ENCODE assay signal across 26 cellular contexts in the genomic region with DNA sequence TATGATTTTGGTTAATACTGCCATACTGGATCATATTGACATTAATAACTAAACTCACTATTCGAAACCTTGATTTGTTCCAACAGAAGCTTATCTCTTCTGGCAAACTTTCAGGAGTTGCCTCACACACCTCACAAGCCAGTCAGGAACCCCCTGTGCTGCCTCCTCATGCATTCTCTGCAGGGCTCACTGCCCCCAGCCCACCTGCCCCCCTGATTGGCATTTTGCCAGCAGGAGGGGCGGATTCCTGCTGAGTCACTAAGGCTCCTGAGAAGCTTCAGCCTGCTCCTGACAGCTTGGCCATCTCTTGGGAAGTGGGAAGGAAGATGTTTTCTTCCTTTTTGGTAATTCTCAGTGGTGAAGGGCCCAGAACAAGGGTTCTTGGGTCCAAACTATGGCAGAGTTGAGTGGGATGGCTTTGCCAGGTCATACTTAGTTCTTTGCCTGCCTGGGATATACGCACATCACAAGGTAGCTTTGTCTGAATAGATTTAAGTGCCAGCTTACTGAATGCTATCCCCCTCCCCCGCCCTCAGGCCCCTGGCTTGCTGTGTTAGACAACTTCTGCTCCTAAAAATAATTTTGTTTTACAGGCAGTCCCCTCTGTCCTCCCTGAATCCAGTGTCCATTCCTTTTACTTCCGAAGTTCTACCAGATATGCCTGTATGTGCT. TPM values are rescaled to one million over a fixed set of nuclear protein-coding genes. Genes with fewer than 3 reads are reported as not detected.
A peak's percentile ranks its signal among the peaks of the same experiment; 100 is the strongest.
DNase-seq lines count a peak whose midpoint lies in the region; ATAC-seq and TF ChIP-seq lines count a peak whose summit lies in the region.
"Had no signal": no experiment of that assay in that cellular context is flagged by ENCODE, and none has a peak within 500 bp of the region (broad histone marks: within the 10 kb centered on the region; RNA-seq: fewer than 3 reads in every experiment).

No MANE protein-coding gene starts in this region.

- TF ChIP-seq CTCF in HEK293 (tag by site-specific recombination; IDR thresholded peaks at IDR 0.05): no peak
- TF ChIP-seq CTCF in endodermal cell (conservative IDR thresholded peaks at IDR 0.05): no peak
- no peak for TF ChIP-seq CTCF in neural crest cell (conservative IDR thresholded peaks at IDR 0.05)

- no peak for ATAC-seq in HG02973 (IDR thresholded peaks at IDR 0.05; ENCODE audit: unreplicated experiment)
- ATAC-seq: activated naive CD4-positive, alpha-beta T cell treated with anti-CD3 and anti-CD28 coated beads, Interleukin-2, amount 50 U/mL, for 72 hours; activated T-cell treated with anti-CD3 and anti-CD28 coated beads, Interleukin-2, amount 50 U/mL, for 72 hours; left ventricle myocardium superior had no signal

- H3K4me3 Mint-ChIP-seq in endodermal cell: no peak overlapping the region
- H3K4me3 Mint-ChIP-seq in neural crest cell: no peak overlapping the region
- H3K4me3 Mint-ChIP-seq: activated T-cell treated with anti-CD3 and anti-CD28 coated beads, Interleukin-2, amount 50 U/mL, for 72 hours; type B pancreatic cell had no signal

- 81 to 100% methylated on average over 1 to 5 of the region's 5 CpGs for WGBS in endodermal cell (ENCODE audit: insufficient coverage in 1 of 2, insufficient read length in 1 of 2), 2 experiments

- H3K36me3 ChIP-seq in HEK293 (ENCODE audit: control insufficient read depth in 2 of 2, insufficient read depth in 1 of 2, low read length in 2 of 2) (no peaks in the 10 kb centered on the region), endodermal cell (ENCODE audit: control insufficient read depth, insufficient read depth, low read length) (no peaks in the 10 kb centered on the region)
- H3K36me3 ChIP-seq: BLaER1, esophagus squamous epithelium, right atrium auricular region had no signal

- CTCF ChIA-PET in HEK293 (lab: Yijun Ruan, JAX): interaction anchor here (0.6 to 1.9 kb wide), 3 partner anchors 31 to 452 kb away, joined by 3 to 5 read pairs (median 3); a partner anchor contains a TSS

- H3K27ac Mint-ChIP-seq in endodermal cell (no peak overlapping the region), neural crest cell (ENCODE audit: unreplicated experiment) (peak overlapping the region; percentile 38)
- H3K27ac Mint-ChIP-seq: activated naive CD4-positive, alpha-beta T cell treated with anti-CD3 and anti-CD28 coated beads, Interleukin-2, amount 50 U/mL, for 72 hours; activated T-cell treated with anti-CD3 and anti-CD28 coated beads, Interleukin-2, amount 50 U/mL, for 72 hours; type B pancreatic cell had no signal

- H3K36me3 Mint-ChIP-seq in endodermal cell (ENCODE audit: low read depth) (no peaks in the 10 kb centered on the region), neural crest cell (ENCODE audit: low read depth) (peaks cover 8% of the 10 kb centered on the region)
- H3K36me3 Mint-ChIP-seq: activated naive CD4-positive, alpha-beta T cell treated with anti-CD3 and anti-CD28 coated beads, Interleukin-2, amount 50 U/mL, for 72 hours; type B pancreatic cell had no signal

- H3K27ac ChIP-seq in HEK293 (ENCODE audit: extremely low read depth, low read depth, low read length) (no peak overlapping the region), endodermal cell (ENCODE audit: low read depth, low read length) (peak overlapping the region; percentile 33)
- H3K27ac ChIP-seq: BLaER1, esophagus squamous epithelium, right atrium auricular region, RWPE1 had no signal

- no peaks in the 10 kb centered on the region for H3K27me3 Mint-ChIP-seq in endodermal cell (ENCODE audit: insufficient read depth)
- no peaks in the 10 kb centered on the region for H3K27me3 Mint-ChIP-seq in neural crest cell (ENCODE audit: low read depth)
- H3K27me3 Mint-ChIP-seq: type B pancreatic cell had no signal

- POLR2A ChIA-PET in HEK293 (lab: Yijun Ruan, JAX): interaction anchor here (0.6 kb wide), 1 partner anchor 484 kb away, joined by 3 read pairs; no protein-coding TSS in a partner anchor

- H3K9me3 ChIP-seq in HEK293 (ENCODE audit: control insufficient read depth, insufficient read depth, low read depth, low read length) (no peaks in the 10 kb centered on the region), endodermal cell (ENCODE audit: control insufficient read depth, low read length) (no peaks in the 10 kb centered on the region)
- H3K9me3 ChIP-seq: BLaER1, esophagus squamous epithelium, right atrium auricular region had no signal

- H3K27me3 ChIP-seq in endodermal cell (ENCODE audit: control insufficient read depth, insufficient read depth, low read length, poor library complexity, severe bottlenecking): no peaks in the 10 kb centered on the region
- H3K27me3 ChIP-seq: BLaER1, esophagus squamous epithelium, right atrium auricular region had no signal

- H3K4me1 ChIP-seq in HEK293 (ENCODE audit: control insufficient read depth, insufficient read depth, low read length) (peaks cover 13% of the 10 kb centered on the region), endodermal cell (ENCODE audit: control insufficient read depth, insufficient read depth, low read length) (peaks cover 3% of the 10 kb centered on the region)
- H3K4me1 ChIP-seq: BLaER1, esophagus squamous epithelium, right atrium auricular region had no signal

- DNase-seq in NCI-H2171 treated with DMSO at 0.1 percent for 48 hours (lab: John Stamatoyannopoulos, UW) (peak; percentile 9), NCI-H2171 (lab: John Stamatoyannopoulos, UW) (no peak), endodermal cell (peak; percentile 77), neural crest cell (ENCODE audit: low read depth, low spot score) (no peak), NCI-H2029 (lab: John Stamatoyannopoulos, UW) (no peak)
- DNase-seq in activated naive CD4-positive, alpha-beta T cell (lab: John Stamatoyannopoulos, UW): no peak
- DNase-seq: activated CD4-positive, alpha-beta T cell treated with anti-CD3 and anti-CD28 coated beads for 1 hour; activated T-cell treated with anti-CD3 and anti-CD28 coated beads, Interleukin-2, amount 50 U/mL, for 72 hours; effector memory CD4-positive, alpha-beta T cell; esophagus squamous epithelium; GF-D8; left ventricle myocardium superior; MM.1S; NCI-H146; NCI-H446 treated with DMSO at 0.1 percent for 48 hours; stimulated activated CD4-positive, alpha-beta T cell treated with anti-CD3 and anti-CD28 coated beads, Interleukin-12 subunit alpha, Interleukin-12 subunit beta, amount 100 ng/mL, for 4 hours had no signal

- H3K9me3 Mint-ChIP-seq in endodermal cell (no peaks in the 10 kb centered on the region), neural crest cell (no peaks in the 10 kb centered on the region)
- H3K9me3 Mint-ChIP-seq: activated T-cell treated with anti-CD3 and anti-CD28 coated beads, Interleukin-2, amount 50 U/mL, for 72 hours; type B pancreatic cell had no signal

- H3K9ac ChIP-seq in endodermal cell (ENCODE audit: extremely low read depth, low read length, poor library complexity, severe bottlenecking): no peak overlapping the region
- H3K9ac ChIP-seq: BLaER1 had no signal

- H3K4me3 ChIP-seq in HEK293 (ENCODE audit: low read depth, low read length) (no peak overlapping the region), endodermal cell (ENCODE audit: low read length) (no peak overlapping the region)
- H3K4me3 ChIP-seq: BLaER1, esophagus squamous epithelium, right atrium auricular region had no signal

- H3K4me1 Mint-ChIP-seq in endodermal cell: peaks cover 9% of the 10 kb centered on the region
- H3K4me1 Mint-ChIP-seq in neural crest cell: peaks cover 31% of the 10 kb centered on the region

TF ChIP-seq in HEK293, 187 proteins besides CTCF, POLR2A, EP300 and RAD21 (continues in another document):
- TF ChIP-seq ZFHX2 (tag by site-specific recombination; conservative IDR thresholded peaks at IDR 0.05) (peak; percentile 34; the same call in 1 of the 2 replicates), ZNF660 (tag by site-specific recombination; IDR thresholded peaks at IDR 0.05) (0 out of 2 replicates have a peak, but pooled peaks have one; percentile 33), KLF16 (tag by site-specific recombination; IDR thresholded peaks at IDR 0.05) (0 out of 2 replicates have a peak, but pooled peaks have one; percentile 24), GLIS2 (tag by site-specific recombination; IDR thresholded peaks at IDR 0.05) (0 out of 2 replicates have a peak, but pooled peaks have one; percentile 30), REPIN1 (tag by site-specific recombination; IDR thresholded peaks at IDR 0.05; ENCODE audit: low read depth) (no peak), ZNF596 (tag by site-specific recombination; IDR thresholded peaks at IDR 0.05) (no peak)
- TF ChIP-seq, protein P1, sequence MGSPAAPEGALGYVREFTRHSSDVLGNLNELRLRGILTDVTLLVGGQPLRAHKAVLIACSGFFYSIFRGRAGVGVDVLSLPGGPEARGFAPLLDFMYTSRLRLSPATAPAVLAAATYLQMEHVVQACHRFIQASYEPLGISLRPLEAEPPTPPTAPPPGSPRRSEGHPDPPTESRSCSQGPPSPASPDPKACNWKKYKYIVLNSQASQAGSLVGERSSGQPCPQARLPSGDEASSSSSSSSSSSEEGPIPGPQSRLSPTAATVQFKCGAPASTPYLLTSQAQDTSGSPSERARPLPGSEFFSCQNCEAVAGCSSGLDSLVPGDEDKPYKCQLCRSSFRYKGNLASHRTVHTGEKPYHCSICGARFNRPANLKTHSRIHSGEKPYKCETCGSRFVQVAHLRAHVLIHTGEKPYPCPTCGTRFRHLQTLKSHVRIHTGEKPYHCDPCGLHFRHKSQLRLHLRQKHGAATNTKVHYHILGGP (tag by site-specific recombination; IDR thresholded peaks at IDR 0.05): 0 out of 2 replicates have a peak, but pooled peaks have one; percentile 9
- TF ChIP-seq, protein P2, sequence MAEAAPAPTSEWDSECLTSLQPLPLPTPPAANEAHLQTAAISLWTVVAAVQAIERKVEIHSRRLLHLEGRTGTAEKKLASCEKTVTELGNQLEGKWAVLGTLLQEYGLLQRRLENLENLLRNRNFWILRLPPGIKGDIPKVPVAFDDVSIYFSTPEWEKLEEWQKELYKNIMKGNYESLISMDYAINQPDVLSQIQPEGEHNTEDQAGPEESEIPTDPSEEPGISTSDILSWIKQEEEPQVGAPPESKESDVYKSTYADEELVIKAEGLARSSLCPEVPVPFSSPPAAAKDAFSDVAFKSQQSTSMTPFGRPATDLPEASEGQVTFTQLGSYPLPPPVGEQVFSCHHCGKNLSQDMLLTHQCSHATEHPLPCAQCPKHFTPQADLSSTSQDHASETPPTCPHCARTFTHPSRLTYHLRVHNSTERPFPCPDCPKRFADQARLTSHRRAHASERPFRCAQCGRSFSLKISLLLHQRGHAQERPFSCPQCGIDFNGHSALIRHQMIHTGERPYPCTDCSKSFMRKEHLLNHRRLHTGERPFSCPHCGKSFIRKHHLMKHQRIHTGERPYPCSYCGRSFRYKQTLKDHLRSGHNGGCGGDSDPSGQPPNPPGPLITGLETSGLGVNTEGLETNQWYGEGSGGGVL (tag by site-specific recombination; IDR thresholded peaks at IDR 0.05): peak; percentile 54; the same call in 1 of the 2 replicates

RNA-seq across cellular contexts. Expression of a gene that starts 31.4 kb away (rescaled TPM):
- total RNA-seq in endodermal cell (10 to 100 TPM in 1 of 2 donors, 1 to 10 TPM in 1; 6.7 to 12.8 TPM), neural crest cell (41.4 and 43.1 TPM in 2 replicates)
- polyA plus RNA-seq in endodermal cell (2013, experiment 1 of 2): 38.1 TPM
- 39.8 TPM for polyA plus RNA-seq in endodermal cell (2013, experiment 2 of 2)
- total RNA-seq: A172; activated CD8-positive, alpha-beta memory T cell treated with anti-CD3 and anti-CD28 coated beads for 36 hours; activated naive CD4-positive, alpha-beta T cell treated with anti-CD3 and anti-CD28 coated beads, Interleukin-2, amount 50 U/mL, for 72 hours; chondrocyte had no signal

Comparison
In these comparisons a context has a peak if more than half of its experiments do, and no peak if none do; other contexts are left out.
1. DNase-seq: peak in NCI-H2171 treated with DMSO at 0.1 percent for 48 hours (single experiment) and endodermal cell (single experiment); none in NCI-H2171 (single experiment), neural crest cell (single experiment), activated naive CD4-positive, alpha-beta T cell (0 of 4) and NCI-H2029 (single experiment).